Comparison of ENCODE assay signal across 8 cellular contexts in genomic region chr22:44363214-44363979, GRCh38. TPM values are rescaled to one million over a fixed set of nuclear protein-coding genes. Genes with fewer than 3 reads are reported as not detected.
DNase-seq lines count a peak whose midpoint lies in the region; TF ChIP-seq lines count a peak whose summit lies in the region.

No MANE protein-coding gene starts in this region.

- H3K4me3 Mint-ChIP-seq in osteocyte (ENCODE audit: unreplicated experiment) = no peak overlapping the region
- H3K4me3 Mint-ChIP-seq in nephron progenitor cell = no peak overlapping the region
- H3K4me3 Mint-ChIP-seq in type B pancreatic cell = no peak overlapping the region

- H3K36me3 Mint-ChIP-seq in osteocyte (ENCODE audit: unreplicated experiment) (no peaks in the 10 kb centered on the region), nephron progenitor cell (ENCODE audit: low read depth) (no peaks in the 10 kb centered on the region), type B pancreatic cell (no peaks in the 10 kb centered on the region)

- peak overlapping the region; percentile 80 for H3K27ac Mint-ChIP-seq in osteocyte (ENCODE audit: unreplicated experiment)
- H3K27ac Mint-ChIP-seq in nephron progenitor cell = no peak overlapping the region
- H3K27ac Mint-ChIP-seq in type B pancreatic cell = no peak overlapping the region

- H3K9me3 Mint-ChIP-seq in osteocyte (ENCODE audit: unreplicated experiment) = no peaks in the 10 kb centered on the region
- no peaks in the 10 kb centered on the region for H3K9me3 Mint-ChIP-seq in nephron progenitor cell
- H3K9me3 Mint-ChIP-seq in type B pancreatic cell = no peaks in the 10 kb centered on the region

- H3K27me3 Mint-ChIP-seq in osteocyte (ENCODE audit: unreplicated experiment) = peaks cover 3% of the 10 kb centered on the region
- peaks cover 19% of the 10 kb centered on the region for H3K27me3 Mint-ChIP-seq in nephron progenitor cell (ENCODE audit: low read depth, poor library complexity)
- no peaks in the 10 kb centered on the region for H3K27me3 Mint-ChIP-seq in type B pancreatic cell

- peak overlapping the region; percentile 6; the same call in 1 of the 2 replicates for H3K4me3 ChIP-seq in BJ (ENCODE audit: low read depth, low read length)

- DNase-seq in BJ (ENCODE audit: low read depth) (peak; percentile 87), RPMI7951 (ENCODE audit: low read depth) (peak; percentile 98), fibroblast of peridontal ligament (ENCODE audit: extremely low read depth) (peak; percentile 96), osteocyte (ENCODE audit: extremely low spot score, unreplicated experiment) (peak; percentile 94), T-helper 9 cell (no peak), nephron progenitor cell (no peak), type B pancreatic cell (ENCODE audit: extremely low spot score, unreplicated experiment) (no peak)
- DNase-seq in stimulated activated naive CD4-positive, alpha-beta T cell (lab: John Stamatoyannopoulos, UW) = no peak

- H3K27me3 ChIP-seq in BJ (ENCODE audit: control insufficient read depth, insufficient read depth, low read length) = no peaks in the 10 kb centered on the region

- no peaks in the 10 kb centered on the region for H3K36me3 ChIP-seq in BJ (ENCODE audit: control insufficient read depth, insufficient read depth, low read length)

- CTCF ChIA-PET in BJ (lab: Yijun Ruan, JAX) = interaction anchor here (1.0 to 1.3 kb wide), 2 partner anchors 277 to 282 kb away, joined by 3 read pairs; no protein-coding TSS in a partner anchor

- POLR2A ChIA-PET in BJ (lab: Charles Lee) = no interaction called here

- TF ChIP-seq CTCF in BJ (IDR thresholded peaks at IDR 0.05; ENCODE audit: insufficient read depth, low read depth, low read length) = no peak
- TF ChIP-seq CTCF in osteocyte (IDR thresholded peaks at IDR 0.05) = no peak
- no peak for TF ChIP-seq CTCF in nephron progenitor cell (IDR thresholded peaks at IDR 0.05)
- no peak for TF ChIP-seq CTCF in type B pancreatic cell (conservative IDR thresholded peaks at IDR 0.05)

- H3K4me1 Mint-ChIP-seq in osteocyte (ENCODE audit: unreplicated experiment) = peaks cover 63% of the 10 kb centered on the region
- peaks cover 58% of the 10 kb centered on the region for H3K4me1 Mint-ChIP-seq in nephron progenitor cell
- H3K4me1 Mint-ChIP-seq in type B pancreatic cell (ENCODE audit: unreplicated experiment) = peaks cover 24% of the 10 kb centered on the region

RNA-seq across cellular contexts. Expression of gene SHISAL1, which starts 50.6 kb away (rescaled TPM):
- polyA plus RNA-seq in BJ (2011; rRNA removed) = 0.28 and 0.34 TPM in 2 replicates
- polyA minus RNA-seq in BJ (2011; rRNA and poly(A)+ RNA removed) = 0.36 and 0.38 TPM in 2 replicates
- total RNA-seq in RPMI7951 (2014; rRNA removed; shearing (Covaris generic)) = 1.6 and 2.1 TPM in 2 replicates
- total RNA-seq in osteocyte = 5.0 and 6.1 TPM in 2 replicates
- 2.3 and 2.8 TPM in 2 replicates for total RNA-seq in type B pancreatic cell (ENCODE audit: low replicate concordance)

Comparison
In these comparisons a context has a peak if more than half of its experiments do, and no peak if none do; other contexts are left out.
1. DNase-seq: peak in BJ (single experiment), RPMI7951 (single experiment), fibroblast of peridontal ligament (single experiment) and osteocyte (single experiment); none in T-helper 9 cell (single experiment), stimulated activated naive CD4-positive, alpha-beta T cell (0 of 6), nephron progenitor cell (single experiment) and type B pancreatic cell (single experiment).